23 cellular contexts compared by ENCODE assay signal in the genomic region with DNA sequence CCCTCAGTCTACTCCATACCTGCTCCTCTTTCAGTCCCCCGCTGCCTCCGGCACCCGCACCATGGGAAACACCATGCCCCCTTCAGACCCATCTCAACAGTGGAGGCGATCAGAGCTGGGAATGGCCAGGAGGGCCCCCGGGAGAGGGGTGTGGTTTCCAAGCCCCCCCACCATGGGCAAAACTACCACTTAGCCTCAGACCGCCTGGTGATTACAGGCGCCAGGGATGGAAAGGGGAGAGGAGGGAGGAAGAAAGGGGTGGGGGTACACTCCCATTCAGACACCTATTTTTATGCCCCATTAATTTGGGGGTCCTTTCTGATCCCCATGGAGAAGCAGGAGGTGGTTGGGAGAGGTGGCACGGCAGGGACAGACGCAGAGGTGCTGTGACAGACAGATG.
A peak's percentile ranks its signal among the peaks of the same experiment; 100 is the strongest.
DNase-seq lines count a peak whose midpoint lies in the region; ATAC-seq and TF ChIP-seq lines count a peak whose summit lies in the region.
"Had no signal": no experiment of that assay in that cellular context is flagged by ENCODE, and none has a peak within 500 bp of the region (broad histone marks: within the 10 kb centered on the region; RNA-seq: fewer than 3 reads in every experiment).

Gene C17orf114, minus strand, starts transcription at position 101 of the 400 bp plus-strand sequence.

- peak; percentile 55 for DNase-seq in natural killer cell treated with Interleukin-12 subunit alpha and Interleukin-12 subunit beta and Interleukin-15 and Interleukin-18, amount 100 ng/mL, for 72 hours (ENCODE audit: low spot score)
- DNase-seq in natural killer cell: no peak
- DNase-seq in NCI-H69 (lab: John Stamatoyannopoulos, UW): peak; percentile 17
- DNase-seq in neural crest cell (ENCODE audit: low read depth, low spot score): no peak
- no peak for DNase-seq in NAMALWA (ENCODE audit: low spot score)
- no peak for DNase-seq in stimulated activated CD4-positive, alpha-beta T cell treated with anti-CD3 and anti-CD28 coated beads, Interleukin-4, amount 100 ng/mL, for 24 hours
- DNase-seq in activated gamma-delta T cell treated with Interleukin-2 at 50 U/mL for 16 hours: no peak
- DNase-seq: C1 segment of cervical spinal cord; CD4-positive, alpha-beta memory T cell; COR-L47; DMS53; NCI-H1417; NCI-H1694 treated with DMSO at 0.1 percent for 48 hours; NCI-H2081; NCI-H345; NCI-H510A treated with DMSO at 0.1 percent for 48 hours; NCI-H748 treated with DMSO at 0.1 percent for 48 hours; SIG-M5 had no signal

- no peak within 1 kb of the TSS for H3K4me3 ChIP-seq in thymus (ENCODE audit: low read length)
- H3K4me3 ChIP-seq: A549, K562, SK-N-MC had no signal

- TF ChIP-seq CTCF in natural killer cell (IDR thresholded peaks at IDR 0.05) (no peak), neural crest cell (conservative IDR thresholded peaks at IDR 0.05) (no peak)

- peak within 1 kb of the TSS; percentile 73 for H3K27ac ChIP-seq in thymus (ENCODE audit: low read depth)
- H3K27ac ChIP-seq: A549, SK-N-MC had no signal

- H3K4me1 ChIP-seq in thymus (ENCODE audit: control insufficient read depth, insufficient read depth, low read length): peaks cover 3% of the 10 kb centered on the region

- H3K9me3 Mint-ChIP-seq in natural killer cell treated with Interleukin-12 subunit alpha and Interleukin-12 subunit beta and Interleukin-15 and Interleukin-18, amount 100 ng/mL, for 72 hours: no peaks in the 10 kb centered on the region
- H3K9me3 Mint-ChIP-seq in natural killer cell: no peaks in the 10 kb centered on the region
- no peaks in the 10 kb centered on the region for H3K9me3 Mint-ChIP-seq in neural crest cell

- peaks cover 16% of the 10 kb centered on the region for H3K27me3 ChIP-seq in thymus (ENCODE audit: control insufficient read depth, insufficient read depth)

- no peaks in the 10 kb centered on the region for H3K27me3 Mint-ChIP-seq in natural killer cell treated with Interleukin-12 subunit alpha and Interleukin-12 subunit beta and Interleukin-15 and Interleukin-18, amount 100 ng/mL, for 72 hours
- H3K27me3 Mint-ChIP-seq in natural killer cell (ENCODE audit: low read depth in 2 of 2): no peaks in the 10 kb centered on the region
- H3K27me3 Mint-ChIP-seq in neural crest cell (ENCODE audit: low read depth): no peaks in the 10 kb centered on the region
- H3K27me3 Mint-ChIP-seq: CD4-positive, alpha-beta memory T cell had no signal

- no peak for ATAC-seq in natural killer cell treated with Interleukin-12 subunit alpha and Interleukin-12 subunit beta and Interleukin-15 and Interleukin-18, amount 100 ng/mL, for 72 hours
- ATAC-seq in natural killer cell: no peak
- ATAC-seq: A549, HepG2, K562 had no signal

- H3K4me1 Mint-ChIP-seq in natural killer cell treated with Interleukin-12 subunit alpha and Interleukin-12 subunit beta and Interleukin-15 and Interleukin-18, amount 100 ng/mL, for 72 hours (ENCODE audit: low read depth in 2 of 2): peaks cover 5 to 6% of the 10 kb centered on the region in 2 donors
- H3K4me1 Mint-ChIP-seq in natural killer cell (peaks cover 0 to 5% of the 10 kb centered on the region in 2 donors), neural crest cell (peaks cover 10% of the 10 kb centered on the region)

- H3K4me3 Mint-ChIP-seq in natural killer cell treated with Interleukin-12 subunit alpha and Interleukin-12 subunit beta and Interleukin-15 and Interleukin-18, amount 100 ng/mL, for 72 hours: no peak within 1 kb of the TSS
- H3K4me3 Mint-ChIP-seq in natural killer cell (no peak within 1 kb of the TSS), neural crest cell (peak within 1 kb of the TSS; percentile 73)
- H3K4me3 Mint-ChIP-seq: CD4-positive, alpha-beta memory T cell had no signal

- peaks cover 17% of the 10 kb centered on the region for H3K36me3 ChIP-seq in thymus (ENCODE audit: control insufficient read depth, insufficient read depth)

- peak within 1 kb of the TSS in 1 of 2 donors; percentile 50 for H3K27ac Mint-ChIP-seq in natural killer cell treated with Interleukin-12 subunit alpha and Interleukin-12 subunit beta and Interleukin-15 and Interleukin-18, amount 100 ng/mL, for 72 hours
- H3K27ac Mint-ChIP-seq in natural killer cell: no peak within 1 kb of the TSS
- no peak within 1 kb of the TSS for H3K27ac Mint-ChIP-seq in neural crest cell (ENCODE audit: unreplicated experiment)
- H3K27ac Mint-ChIP-seq: CD4-positive, alpha-beta memory T cell had no signal

- 88% methylated on average over 9 of the region's 9 CpGs for whole genome bisulfite sequencing in thymus

- no peaks in the 10 kb centered on the region for H3K9me3 ChIP-seq in thymus (ENCODE audit: control insufficient read depth)
- H3K9me3 ChIP-seq: A549 had no signal

- intact Hi-C loops in natural killer cell (cut with micrococcal nuclease): no loop called here

- no peaks in the 10 kb centered on the region for H3K36me3 Mint-ChIP-seq in natural killer cell treated with Interleukin-12 subunit alpha and Interleukin-12 subunit beta and Interleukin-15 and Interleukin-18, amount 100 ng/mL, for 72 hours
- H3K36me3 Mint-ChIP-seq in natural killer cell: no peaks in the 10 kb centered on the region
- peaks cover 7% of the 10 kb centered on the region for H3K36me3 Mint-ChIP-seq in neural crest cell (ENCODE audit: low read depth)

Comparison
In these comparisons a context has a peak if more than half of its experiments do, and no peak if none do; other contexts are left out.
1. DNase-seq: peak in natural killer cell treated with Interleukin-12 subunit alpha and Interleukin-12 subunit beta and Interleukin-15 and Interleukin-18, amount 100 ng/mL, for 72 hours (single experiment) and NCI-H69 (single experiment); none in natural killer cell (single experiment), neural crest cell (single experiment), NAMALWA (single experiment), stimulated activated CD4-positive, alpha-beta T cell treated with anti-CD3 and anti-CD28 coated beads, Interleukin-4, amount 100 ng/mL, for 24 hours (single experiment) and activated gamma-delta T cell treated with Interleukin-2 at 50 U/mL for 16 hours (single experiment).